In the genomic region with DNA sequence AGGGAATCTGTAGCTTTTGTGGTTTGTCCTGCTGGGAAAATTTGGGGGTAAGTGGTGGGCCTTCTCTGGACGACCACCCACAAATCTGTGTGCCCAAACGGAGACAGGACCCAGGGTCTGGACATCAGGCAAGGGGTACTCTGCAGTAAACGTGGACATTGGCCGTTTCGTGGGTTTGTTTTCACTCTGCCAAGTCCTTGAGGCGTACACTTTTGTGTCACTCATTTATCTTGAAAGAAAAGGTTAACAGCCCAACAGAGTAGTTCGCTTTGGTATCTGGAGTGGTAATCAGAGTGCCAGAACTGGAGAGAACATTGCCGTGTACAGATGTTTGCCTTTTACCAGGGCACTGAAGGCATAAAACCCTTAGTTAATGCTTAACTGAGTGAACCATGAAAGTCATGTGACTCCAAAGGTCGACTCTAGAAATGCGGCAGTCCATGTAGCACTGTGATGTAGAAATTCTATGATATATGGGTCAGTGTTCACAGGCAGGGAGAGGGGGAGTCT, we compare ENCODE assay signal across 5 cellular contexts. TPM values are rescaled to one million over a fixed set of nuclear protein-coding genes. Genes with fewer than 3 reads are reported as not detected.
DNase-seq lines count a peak whose midpoint lies in the region; ATAC-seq, FAIRE-seq and TF ChIP-seq lines count a peak whose summit lies in the region.

No MANE protein-coding gene starts in this region.

- peak overlapping the region; percentile 71 for H3K27ac Mint-ChIP-seq in WTC11

- in situ Hi-C loops in HepG2 (cut with HindIII; ENCODE audit: extremely low pct_ligation_motif_present, low pct_unique_long_range_greater_than_20kb) = no loop called here

- BruUV-seq in HCT116 (replicated peaks; lab: Mats Ljungman, UMichigan) (no TSS peak), HepG2 (replicated peaks; lab: Mats Ljungman, UMichigan) (no TSS peak)

- TF ChIP-seq CTCF in HCT116 (IDR thresholded peaks at IDR 0.05 in 2 of 3, conservative IDR thresholded peaks at IDR 0.05 in 1 of 3; ENCODE audit: borderline replicate concordance in 1 of 3, insufficient read depth in 1 of 3, low read depth in 2 of 3, low read length in 2 of 3) (no peak), WTC11 (IDR thresholded peaks at IDR 0.05) (no peak), HepG2 (CRISPR knock-in tag; IDR thresholded peaks at IDR 0.05) (no peak)

- H3K36me3 ChIP-seq in HCT116 (ENCODE audit: control insufficient read depth in 1 of 2, insufficient read depth in 2 of 2, low read length in 2 of 2) (no peaks in the 10 kb centered on the region), HepG2 (replicated peaks in 1 of 2; ENCODE audit: control insufficient read depth in 1 of 2, insufficient read depth in 2 of 2, low read length in 2 of 2) (no peaks in the 10 kb centered on the region; a peak in 1 of 5 replicates)

- H3K4me2 ChIP-seq in HCT116 (ENCODE audit: low read length) = peak overlapping the region; percentile 86
- peak overlapping the region; percentile 91 for H3K4me2 ChIP-seq in HepG2 (ENCODE audit: low read depth, low read length)

- H3K79me2 ChIP-seq in HCT116 (ENCODE audit: insufficient read depth, low read length) = peaks cover 57% of the 10 kb centered on the region
- H3K79me2 ChIP-seq in HepG2 (ENCODE audit: insufficient read depth, low read length) = peaks cover 56% of the 10 kb centered on the region

- H3K9me2 ChIP-seq in HCT116 (ENCODE audit: insufficient read depth) = no peaks in the 10 kb centered on the region

- no peak for DNase-seq in HCT116 (ENCODE audit: low read depth, low spot score)
- no peak for DNase-seq in WTC11 (ENCODE audit: low spot score)
- peak; percentile 94 for DNase-seq in HepG2 (ENCODE audit: low spot score)
- no peak for DNase-seq in NCI-H187 treated with DMSO at 0.1 percent for 48 hours (lab: John Stamatoyannopoulos, UW)

- no peaks in the 10 kb centered on the region for H3K36me3 Mint-ChIP-seq in WTC11

- peaks cover 37% of the 10 kb centered on the region for H3K4me1 Mint-ChIP-seq in WTC11

- peak overlapping the region; percentile 87 for H3K4me3 Mint-ChIP-seq in WTC11

- no peaks in the 10 kb centered on the region; the same call in 1 of the 2 replicates for H3K27me3 Mint-ChIP-seq in WTC11 (ENCODE audit: low read depth)

- TF ChIP-seq POLR2A in HCT116 (IDR thresholded peaks at IDR 0.05; ENCODE audit: borderline replicate concordance, extremely low read depth, insufficient read depth, insufficient read length) (no peak), HepG2 (IDR thresholded peaks at IDR 0.05; ENCODE audit: insufficient read depth in 1 of 2, low read depth in 2 of 2, low read length in 2 of 2) (peak; percentile 85 to 96)

- H3K9me3 Mint-ChIP-seq in WTC11 = no peaks in the 10 kb centered on the region

- H3K4me1 ChIP-seq in HCT116 (ENCODE audit: control insufficient read depth in 1 of 2, insufficient read depth in 2 of 2, low read length in 2 of 2) = peaks cover 17 to 29% of the 10 kb centered on the region in 2 experiments
- peaks cover 66% of the 10 kb centered on the region for H3K4me1 ChIP-seq in HepG2 (ENCODE audit: insufficient read depth, low read length)

- H3K27me3 ChIP-seq in HCT116 (ENCODE audit: insufficient read depth, low read length) = no peaks in the 10 kb centered on the region
- no peaks in the 10 kb centered on the region; a peak in 1 of 5 replicates for H3K27me3 ChIP-seq in HepG2 (ENCODE audit: control insufficient read depth in 1 of 2, insufficient read depth in 2 of 2, low read length in 2 of 2)

- no peaks in the 10 kb centered on the region for H3K9me3 ChIP-seq in HCT116 (ENCODE audit: control insufficient read depth in 1 of 2, insufficient read depth in 1 of 2, low read depth in 1 of 2, low read length in 2 of 2)
- no peaks in the 10 kb centered on the region for H3K9me3 ChIP-seq in HepG2 (ENCODE audit: low read length)

- RAD21 ChIA-PET in HCT116 (lab: Charles Lee; ENCODE audit: low non-redundant PET in 1 of 2, low total read pairs in 2 of 2, uncharacterized antibody in 2 of 2, unreplicated experiment in 2 of 2) = no interaction called here

- POLR2A ChIA-PET in HCT116 (lab: Charles Lee) = no interaction called here
- POLR2A ChIA-PET in WTC11 (lab: Charles Lee) = interaction anchor here (1.0 kb wide), 1 partner anchor 15 kb away, joined by 4 read pairs; a partner anchor contains a TSS
- POLR2A ChIA-PET in HepG2 (lab: Yijun Ruan, JAX) = interaction anchor here (1.0 to 2.8 kb wide), 2 partner anchors 16 to 42 kb away, joined by 3 to 46 read pairs; a partner anchor contains a TSS

- H3K9ac ChIP-seq in HCT116 (ENCODE audit: low read length) (peak overlapping the region; percentile 79), HepG2 (ENCODE audit: insufficient read depth, low read depth, low read length) (peak overlapping the region; percentile 86)

- intact Hi-C loops in HCT116 (cut with micrococcal nuclease) (loop anchor here (5.0 kb wide), 1 partner anchor 272 kb away; a partner anchor contains a TSS), HepG2 (cut with micrococcal nuclease; ENCODE audit: unreplicated experiment) (loop anchor here (1.0 to 5.0 kb wide), 4 partner anchors 16 to 58 kb away; a partner anchor contains a TSS)

- ATAC-seq in HCT116 (no peak), WTC11 (no peak), HepG2 (peak; percentile 83), GM21737 (IDR thresholded peaks at IDR 0.05; ENCODE audit: unreplicated experiment) (no peak)

- peak overlapping the region; percentile 79 to 93 for H3K4me3 ChIP-seq in HCT116 (replicated peaks in 1 of 2; ENCODE audit: low read depth in 1 of 2, low read length in 2 of 2)
- peak overlapping the region; percentile 74 to 93 (median 92) for H3K4me3 ChIP-seq in HepG2 (replicated peaks in 1 of 3; ENCODE audit: insufficient read depth in 1 of 3, low read depth in 2 of 3, low read length in 3 of 3)

- 2% methylated on average over 9 of the region's 10 CpGs for WGBS in HepG2 (ENCODE audit: low lambda C conversion rate)

- peak; percentile 90 for FAIRE-seq in HepG2 (lab: Jason Lieb, UNC)

- TF ChIP-seq RAD21 in HCT116 (IDR thresholded peaks at IDR 0.05; ENCODE audit: low read depth) (no peak), HepG2 (CRISPR knock-in tag; IDR thresholded peaks at IDR 0.05) (no peak)

- TF ChIP-seq EP300 in HepG2 (IDR thresholded peaks at IDR 0.05; ENCODE audit: low read depth in 2 of 2, low read length in 2 of 2) (peak in 1 of 2 experiments; percentile 36; a peak in 1 of 4 replicates), HepG2 (CRISPR knock-in tag; IDR thresholded peaks at IDR 0.05; ENCODE audit: borderline replicate concordance) (no peak)

- H3K27ac ChIP-seq in HCT116 (ENCODE audit: low read depth, low read length) = peak overlapping the region; percentile 93
- H3K27ac ChIP-seq in HepG2 (ENCODE audit: extremely low read length, insufficient read depth, low read length) = peak overlapping the region; percentile 91

- H2AFZ ChIP-seq in HCT116 (ENCODE audit: low read depth, low read length, poor library complexity, severe bottlenecking) = no peak overlapping the region
- H2AFZ ChIP-seq in HepG2 (ENCODE audit: low read length) = no peak overlapping the region

- CTCF ChIA-PET in HCT116 (lab: Charles Lee) = no interaction called here
- CTCF ChIA-PET in WTC11 (lab: Charles Lee) = no interaction called here
- CTCF ChIA-PET in HepG2 (lab: Yijun Ruan, JAX; ENCODE audit: low intra/inter-chr PET ratio, low total read pairs) = no interaction called here

- H4K20me1 ChIP-seq in HCT116 (ENCODE audit: insufficient read depth) (no peaks in the 10 kb centered on the region), HepG2 (ENCODE audit: insufficient read depth, low read length) (peaks cover 41% of the 10 kb centered on the region)

RNA-seq across cellular contexts. Expression of a gene that starts 15.4 kb away (rescaled TPM):
- total RNA-seq in HCT116 (2021; ENCODE audit: unreplicated experiment) = 32.2 TPM
- 24.6 and 25.4 TPM in 2 replicates for polyA plus RNA-seq in HCT116 (2012)
- 44.8 to 50.3 TPM (median 46.4 TPM) in 3 replicates for total RNA-seq in WTC11 (2021)
- 14.7 and 16.9 TPM in 2 replicates for total RNA-seq in HepG2 (2016; rRNA removed; fragmentation: Illumina TruSeq; extraction: Trizol)
- total RNA-seq in HepG2 (2016; cell fraction: cytosol; rRNA removed; fragmentation: Illumina TruSeq; extraction: Trizol; ENCODE audit: low read depth) = 13.0 and 15.0 TPM in 2 replicates
- total RNA-seq in HepG2 (2016; cell fraction: insoluble cytoplasmic fraction; rRNA removed; fragmentation: Illumina TruSeq; extraction: Trizol) = 13.7 and 14.1 TPM in 2 replicates
- total RNA-seq in HepG2 (2016; cell fraction: membrane; rRNA removed; fragmentation: Illumina TruSeq; extraction: Trizol) = 21.1 and 21.2 TPM in 2 replicates
- total RNA-seq in HepG2 (2016; cell fraction: nucleus; rRNA removed; fragmentation: Illumina TruSeq; extraction: Trizol) = 17.3 and 20.1 TPM in 2 replicates
- polyA plus RNA-seq in HepG2 (2011; rRNA removed) = 29.9 and 32.0 TPM in 2 replicates
- polyA plus RNA-seq in HepG2 (2011; cell fraction: cytosol; rRNA removed) = 19.5 and 30.9 TPM in 2 replicates
- 47.2 and 62.5 TPM in 2 replicates for polyA plus RNA-seq in HepG2 (2011; cell fraction: nucleus; rRNA removed)
- 44.9 and 50.3 TPM in 2 replicates for polyA plus RNA-seq in HepG2 (2012)
- polyA plus RNA-seq in HepG2 (2016; cell fraction: cytosol; fragmentation: Illumina TruSeq; extraction: Trizol; ENCODE audit: low read depth) = 21.5 and 26.6 TPM in 2 replicates
- 42.7 and 56.8 TPM in 2 replicates for polyA plus RNA-seq in HepG2 (2016; cell fraction: insoluble cytoplasmic fraction; fragmentation: Illumina TruSeq; extraction: Trizol; ENCODE audit: low read depth)
- 47.4 and 51.4 TPM in 2 replicates for polyA plus RNA-seq in HepG2 (2016; cell fraction: membrane; fragmentation: Illumina TruSeq; extraction: Trizol; ENCODE audit: low read depth)
- polyA plus RNA-seq in HepG2 (2016; cell fraction: nucleus; fragmentation: Illumina TruSeq; extraction: Trizol; ENCODE audit: insufficient read depth, low read depth) = 68.2 and 80.3 TPM in 2 replicates
- polyA minus RNA-seq in HepG2 (2011; rRNA and poly(A)+ RNA removed; ENCODE audit: low replicate concordance) = 16.6 and 30.8 TPM in 2 replicates
- polyA minus RNA-seq in HepG2 (2011; cell fraction: cytosol; rRNA and poly(A)+ RNA removed) = 13.0 and 19.4 TPM in 2 replicates
- 26.0 and 27.7 TPM in 2 replicates for polyA minus RNA-seq in HepG2 (2011; cell fraction: nucleus; rRNA and poly(A)+ RNA removed)

RNA-seq across cellular contexts. Expression of a gene that starts 15.6 kb away (rescaled TPM):
- total RNA-seq in HCT116 (2021; ENCODE audit: unreplicated experiment) (3.2 TPM), WTC11 (2021) (1.3 to 2.2 TPM (median 1.4 TPM) in 3 replicates), HepG2 (2016; rRNA removed; fragmentation: Illumina TruSeq; extraction: Trizol) (2.4 and 3.8 TPM in 2 replicates)
- polyA plus RNA-seq in HCT116 (2012) = 0.95 and 1.1 TPM in 2 replicates
- 0.40 and 0.53 TPM in 2 replicates for total RNA-seq in HepG2 (2016; cell fraction: cytosol; rRNA removed; fragmentation: Illumina TruSeq; extraction: Trizol; ENCODE audit: low read depth)
- total RNA-seq in HepG2 (2016; cell fraction: insoluble cytoplasmic fraction; rRNA removed; fragmentation: Illumina TruSeq; extraction: Trizol) = 2.5 and 3.4 TPM in 2 replicates
- 1.6 and 1.7 TPM in 2 replicates for total RNA-seq in HepG2 (2016; cell fraction: membrane; rRNA removed; fragmentation: Illumina TruSeq; extraction: Trizol)
- 3.2 and 3.5 TPM in 2 replicates for total RNA-seq in HepG2 (2016; cell fraction: nucleus; rRNA removed; fragmentation: Illumina TruSeq; extraction: Trizol)
- 1.2 and 1.3 TPM in 2 replicates for polyA plus RNA-seq in HepG2 (2011; rRNA removed)
- 0.58 and 0.96 TPM in 2 replicates for polyA plus RNA-seq in HepG2 (2011; cell fraction: cytosol; rRNA removed)
- polyA plus RNA-seq in HepG2 (2011; cell fraction: nucleus; rRNA removed) = 1.4 and 1.8 TPM in 2 replicates
- 1.4 TPM in 2 replicates for polyA plus RNA-seq in HepG2 (2012)
- polyA plus RNA-seq in HepG2 (2016; cell fraction: cytosol; fragmentation: Illumina TruSeq; extraction: Trizol; ENCODE audit: low read depth) = 0.08 and 0.10 TPM in 2 replicates
- 2.1 and 2.4 TPM in 2 replicates for polyA plus RNA-seq in HepG2 (2016; cell fraction: insoluble cytoplasmic fraction; fragmentation: Illumina TruSeq; extraction: Trizol; ENCODE audit: low read depth)
- polyA plus RNA-seq in HepG2 (2016; cell fraction: membrane; fragmentation: Illumina TruSeq; extraction: Trizol; ENCODE audit: low read depth) = 0.49 and 0.58 TPM in 2 replicates
- polyA plus RNA-seq in HepG2 (2016; cell fraction: nucleus; fragmentation: Illumina TruSeq; extraction: Trizol; ENCODE audit: insufficient read depth, low read depth) = 3.1 and 3.4 TPM in 2 replicates
- polyA minus RNA-seq in HepG2 (2011; rRNA and poly(A)+ RNA removed; ENCODE audit: low replicate concordance) = 1.1 and 1.7 TPM in 2 replicates
- 1.2 and 1.8 TPM in 2 replicates for polyA minus RNA-seq in HepG2 (2011; cell fraction: cytosol; rRNA and poly(A)+ RNA removed)
- polyA minus RNA-seq in HepG2 (2011; cell fraction: nucleus; rRNA and poly(A)+ RNA removed) = 3.9 and 5.2 TPM in 2 replicates

RNA-seq across cellular contexts. Expression of a gene that starts 36.4 kb away (rescaled TPM):
- total RNA-seq in HCT116 (2021; ENCODE audit: unreplicated experiment) (not detected), WTC11 (2021) (not detected in 3 replicates), HepG2 (2016; rRNA removed; fragmentation: Illumina TruSeq; extraction: Trizol) (not detected in 2 replicates)
- polyA plus RNA-seq in HCT116 (2012) = not detected in 2 replicates
- total RNA-seq in HepG2 (2016; cell fraction: cytosol; rRNA removed; fragmentation: Illumina TruSeq; extraction: Trizol; ENCODE audit: low read depth) = not detected in 2 replicates
- not detected in 2 replicates for total RNA-seq in HepG2 (2016; cell fraction: insoluble cytoplasmic fraction; rRNA removed; fragmentation: Illumina TruSeq; extraction: Trizol)
- not detected in 2 replicates for total RNA-seq in HepG2 (2016; cell fraction: membrane; rRNA removed; fragmentation: Illumina TruSeq; extraction: Trizol)
- total RNA-seq in HepG2 (2016; cell fraction: nucleus; rRNA removed; fragmentation: Illumina TruSeq; extraction: Trizol) = not detected in 2 replicates
- polyA plus RNA-seq in HepG2 (2011; rRNA removed) = not detected in 2 replicates
- polyA plus RNA-seq in HepG2 (2011; cell fraction: cytosol; rRNA removed) = not detected in 2 replicates
- not detected in 2 replicates for polyA plus RNA-seq in HepG2 (2011; cell fraction: nucleus; rRNA removed)
- polyA plus RNA-seq in HepG2 (2012) = not detected in 2 replicates
- not detected in 2 replicates for polyA plus RNA-seq in HepG2 (2016; cell fraction: cytosol; fragmentation: Illumina TruSeq; extraction: Trizol; ENCODE audit: low read depth)
- not detected in 2 replicates for polyA plus RNA-seq in HepG2 (2016; cell fraction: insoluble cytoplasmic fraction; fragmentation: Illumina TruSeq; extraction: Trizol; ENCODE audit: low read depth)
- not detected in 2 replicates for polyA plus RNA-seq in HepG2 (2016; cell fraction: membrane; fragmentation: Illumina TruSeq; extraction: Trizol; ENCODE audit: low read depth)
- not detected in 2 replicates for polyA plus RNA-seq in HepG2 (2016; cell fraction: nucleus; fragmentation: Illumina TruSeq; extraction: Trizol; ENCODE audit: insufficient read depth, low read depth)
- polyA minus RNA-seq in HepG2 (2011; rRNA and poly(A)+ RNA removed; ENCODE audit: low replicate concordance) = not detected in 2 replicates
- polyA minus RNA-seq in HepG2 (2011; cell fraction: cytosol; rRNA and poly(A)+ RNA removed) = not detected in 2 replicates
- polyA minus RNA-seq in HepG2 (2011; cell fraction: nucleus; rRNA and poly(A)+ RNA removed) = not detected in 2 replicates

RNA-seq across cellular contexts. Expression of a gene that starts 41.9 kb away (rescaled TPM):
- total RNA-seq in HCT116 (2021; ENCODE audit: unreplicated experiment) (27.4 TPM), WTC11 (2021) (11.1 to 13.7 TPM (median 12.6 TPM) in 3 replicates), HepG2 (2016; rRNA removed; fragmentation: Illumina TruSeq; extraction: Trizol) (19.5 and 25.9 TPM in 2 replicates)
- polyA plus RNA-seq in HCT116 (2012) = 18.8 and 23.3 TPM in 2 replicates
- 11.0 and 15.5 TPM in 2 replicates for total RNA-seq in HepG2 (2016; cell fraction: cytosol; rRNA removed; fragmentation: Illumina TruSeq; extraction: Trizol; ENCODE audit: low read depth)
- total RNA-seq in HepG2 (2016; cell fraction: insoluble cytoplasmic fraction; rRNA removed; fragmentation: Illumina TruSeq; extraction: Trizol) = 18.5 and 28.6 TPM in 2 replicates
- total RNA-seq in HepG2 (2016; cell fraction: membrane; rRNA removed; fragmentation: Illumina TruSeq; extraction: Trizol) = 6.7 and 9.0 TPM in 2 replicates
- 12.3 and 17.1 TPM in 2 replicates for total RNA-seq in HepG2 (2016; cell fraction: nucleus; rRNA removed; fragmentation: Illumina TruSeq; extraction: Trizol)
- 3.5 and 6.0 TPM in 2 replicates for polyA plus RNA-seq in HepG2 (2011; rRNA removed)
- 2.9 and 3.9 TPM in 2 replicates for polyA plus RNA-seq in HepG2 (2011; cell fraction: cytosol; rRNA removed)
- 1.9 and 4.4 TPM in 2 replicates for polyA plus RNA-seq in HepG2 (2011; cell fraction: nucleus; rRNA removed)
- 5.2 and 6.8 TPM in 2 replicates for polyA plus RNA-seq in HepG2 (2012)
- 3.4 and 3.8 TPM in 2 replicates for polyA plus RNA-seq in HepG2 (2016; cell fraction: cytosol; fragmentation: Illumina TruSeq; extraction: Trizol; ENCODE audit: low read depth)
- polyA plus RNA-seq in HepG2 (2016; cell fraction: insoluble cytoplasmic fraction; fragmentation: Illumina TruSeq; extraction: Trizol; ENCODE audit: low read depth) = 22.5 and 28.8 TPM in 2 replicates
- 5.0 and 5.3 TPM in 2 replicates for polyA plus RNA-seq in HepG2 (2016; cell fraction: membrane; fragmentation: Illumina TruSeq; extraction: Trizol; ENCODE audit: low read depth)
- 12.9 and 20.1 TPM in 2 replicates for polyA plus RNA-seq in HepG2 (2016; cell fraction: nucleus; fragmentation: Illumina TruSeq; extraction: Trizol; ENCODE audit: insufficient read depth, low read depth)
- polyA minus RNA-seq in HepG2 (2011; rRNA and poly(A)+ RNA removed; ENCODE audit: low replicate concordance) = 3.6 and 12.3 TPM in 2 replicates
- 5.9 and 8.1 TPM in 2 replicates for polyA minus RNA-seq in HepG2 (2011; cell fraction: cytosol; rRNA and poly(A)+ RNA removed)
- polyA minus RNA-seq in HepG2 (2011; cell fraction: nucleus; rRNA and poly(A)+ RNA removed) = 6.7 and 9.6 TPM in 2 replicates

RNA-seq across cellular contexts. Expression of a gene that starts 57.9 kb away (rescaled TPM):
- total RNA-seq in HCT116 (2021; ENCODE audit: unreplicated experiment) (8.2 TPM), WTC11 (2021) (11.3 to 13.8 TPM (median 11.7 TPM) in 3 replicates), HepG2 (2016; rRNA removed; fragmentation: Illumina TruSeq; extraction: Trizol) (10.0 and 10.6 TPM in 2 replicates)
- polyA plus RNA-seq in HCT116 (2012) = 3.8 and 4.9 TPM in 2 replicates
- total RNA-seq in HepG2 (2016; cell fraction: cytosol; rRNA removed; fragmentation: Illumina TruSeq; extraction: Trizol; ENCODE audit: low read depth) = 2.3 and 2.9 TPM in 2 replicates
- total RNA-seq in HepG2 (2016; cell fraction: insoluble cytoplasmic fraction; rRNA removed; fragmentation: Illumina TruSeq; extraction: Trizol) = 8.6 and 9.8 TPM in 2 replicates
- total RNA-seq in HepG2 (2016; cell fraction: membrane; rRNA removed; fragmentation: Illumina TruSeq; extraction: Trizol) = 5.3 and 6.9 TPM in 2 replicates
- 7.5 and 7.9 TPM in 2 replicates for total RNA-seq in HepG2 (2016; cell fraction: nucleus; rRNA removed; fragmentation: Illumina TruSeq; extraction: Trizol)
- 7.6 and 8.3 TPM in 2 replicates for polyA plus RNA-seq in HepG2 (2011; rRNA removed)
- polyA plus RNA-seq in HepG2 (2011; cell fraction: cytosol; rRNA removed) = 6.7 and 7.2 TPM in 2 replicates
- 10.2 and 10.4 TPM in 2 replicates for polyA plus RNA-seq in HepG2 (2011; cell fraction: nucleus; rRNA removed)
- polyA plus RNA-seq in HepG2 (2012) = 5.3 and 5.5 TPM in 2 replicates
- 1.2 and 1.5 TPM in 2 replicates for polyA plus RNA-seq in HepG2 (2016; cell fraction: cytosol; fragmentation: Illumina TruSeq; extraction: Trizol; ENCODE audit: low read depth)
- polyA plus RNA-seq in HepG2 (2016; cell fraction: insoluble cytoplasmic fraction; fragmentation: Illumina TruSeq; extraction: Trizol; ENCODE audit: low read depth) = 13.0 and 14.1 TPM in 2 replicates
- 3.8 and 5.6 TPM in 2 replicates for polyA plus RNA-seq in HepG2 (2016; cell fraction: membrane; fragmentation: Illumina TruSeq; extraction: Trizol; ENCODE audit: low read depth)
- polyA plus RNA-seq in HepG2 (2016; cell fraction: nucleus; fragmentation: Illumina TruSeq; extraction: Trizol; ENCODE audit: insufficient read depth, low read depth) = 11.0 and 12.3 TPM in 2 replicates
- polyA minus RNA-seq in HepG2 (2011; rRNA and poly(A)+ RNA removed; ENCODE audit: low replicate concordance) = 8.0 and 11.1 TPM in 2 replicates
- 4.4 and 4.9 TPM in 2 replicates for polyA minus RNA-seq in HepG2 (2011; cell fraction: cytosol; rRNA and poly(A)+ RNA removed)
- polyA minus RNA-seq in HepG2 (2011; cell fraction: nucleus; rRNA and poly(A)+ RNA removed) = 12.1 and 13.3 TPM in 2 replicates
